Comparison of ENCODE assay signal across 20 cellular contexts in the genomic region with DNA sequence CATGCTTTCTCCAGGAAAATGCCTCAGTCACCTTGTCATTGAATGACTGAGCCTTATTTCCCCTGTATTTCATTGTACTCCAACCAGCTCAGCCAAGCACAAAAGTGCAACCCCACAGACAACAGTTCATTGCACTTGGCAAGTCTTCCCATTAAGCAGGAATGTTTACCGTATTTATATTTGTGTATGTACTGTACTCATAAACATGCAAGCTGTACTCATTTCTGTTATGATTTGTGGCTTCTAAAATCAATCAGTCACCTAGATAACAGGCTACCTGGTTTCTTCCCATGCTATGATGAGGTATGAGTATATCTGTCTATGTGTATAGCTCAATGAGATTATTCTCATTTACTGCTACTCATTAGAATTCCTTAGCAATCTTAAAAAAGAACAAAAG.
DNase-seq lines count a peak whose midpoint lies in the region; ATAC-seq, FAIRE-seq and TF ChIP-seq lines count a peak whose summit lies in the region.
"Had no signal": no experiment of that assay in that cellular context is flagged by ENCODE, and none has a peak within 500 bp of the region (broad histone marks: within the 10 kb centered on the region; RNA-seq: fewer than 3 reads in every experiment).

No MANE protein-coding gene starts in this region.

- no peak for TF ChIP-seq CTCF in MCF 10A (IDR thresholded peaks at IDR 0.05; ENCODE audit: unreplicated experiment)
- TF ChIP-seq CTCF in breast epithelium (IDR thresholded peaks at IDR 0.05): no peak
- no peak for TF ChIP-seq CTCF in bronchial epithelial cell (IDR thresholded peaks at IDR 0.05; ENCODE audit: insufficient read depth, low read length, severe bottlenecking)
- no peak for TF ChIP-seq CTCF in kidney epithelial cell (IDR thresholded peaks at IDR 0.05; ENCODE audit: insufficient read depth, low read length, poor library complexity, severe bottlenecking)
- no peak for TF ChIP-seq CTCF in CD4-positive, alpha-beta T cell (IDR thresholded peaks at IDR 0.05)
- no peak for TF ChIP-seq CTCF in coronary artery (IDR thresholded peaks at IDR 0.05)

- no peaks in the 10 kb centered on the region for H3K36me3 Mint-ChIP-seq in MCF 10A (ENCODE audit: insufficient read depth, unreplicated experiment)
- H3K36me3 Mint-ChIP-seq in CD4-positive, alpha-beta T cell (ENCODE audit: low read depth): no peaks in the 10 kb centered on the region

- H3K36me3 ChIP-seq in breast epithelium (no peaks in the 10 kb centered on the region), bronchial epithelial cell (ENCODE audit: control insufficient read depth, insufficient read depth, low read length) (no peaks in the 10 kb centered on the region), kidney epithelial cell (ENCODE audit: control insufficient read depth, insufficient read depth, low read length) (no peaks in the 10 kb centered on the region)

- POLR2A ChIA-PET in MCF 10A (lab: Yijun Ruan, JAX): interaction anchor here (0.5 to 0.7 kb wide), 3 partner anchors 24 to 1343 kb away, joined by 3 read pairs; no protein-coding TSS in a partner anchor
- POLR2A ChIA-PET in CD4-positive, alpha-beta T cell (lab: Charles Lee): no interaction called here

- H3K4me3 ChIP-seq in breast epithelium (no peak overlapping the region), bronchial epithelial cell (ENCODE audit: low read depth, low read length) (no peak overlapping the region), kidney epithelial cell (ENCODE audit: low read depth, low read length) (no peak overlapping the region), coronary artery (no peak overlapping the region)
- H3K4me3 ChIP-seq: body of pancreas had no signal

- H3K27ac ChIP-seq in breast epithelium (no peak overlapping the region), coronary artery (no peak overlapping the region)
- H3K27ac ChIP-seq in CD4-positive, alpha-beta T cell (ENCODE audit: low read depth, low read length): no peak overlapping the region
- H3K27ac ChIP-seq: body of pancreas, parathyroid adenoma had no signal

- no peak for DNase-seq in MCF 10A (ENCODE audit: unreplicated experiment)
- no peak for DNase-seq in breast epithelium (ENCODE audit: low spot score in 2 of 2)
- DNase-seq in bronchial epithelial cell (ENCODE audit: low read depth): peak; percentile 79
- DNase-seq in kidney epithelial cell (ENCODE audit: low read depth): peak; percentile 63
- no peak for DNase-seq in CD4-positive, alpha-beta T cell
- DNase-seq in NCI-H2171 (lab: John Stamatoyannopoulos, UW): no peak
- DNase-seq in coronary artery (ENCODE audit: low spot score): no peak
- DNase-seq: activated CD8-positive, alpha-beta memory T cell treated with anti-CD3 and anti-CD28 coated beads, Interleukin-2, amount 50 U/mL, for 4 hours; activated naive CD4-positive, alpha-beta T cell treated with Interleukin-2 at 50 U/mL for 16 hours; body of pancreas; COR-L47; NCI-H2029 treated with DMSO at 0.1 percent for 48 hours; RPMI8226; stimulated activated CD4-positive, alpha-beta T cell treated with anti-CD3 and anti-CD28 coated beads, Interleukin-12 subunit alpha, Interleukin-12 subunit beta, amount 100 ng/mL, for 4 hours; T-helper 17 cell had no signal

- CTCF ChIA-PET in MCF 10A (lab: Yijun Ruan, JAX): interaction anchor here (1.1 to 4.6 kb wide), 3 partner anchors 429 to 1306 kb away, joined by 3 to 30 read pairs (median 3); no protein-coding TSS in a partner anchor
- CTCF ChIA-PET in CD4-positive, alpha-beta T cell (lab: Charles Lee): no interaction called here

- H3K4me1 Mint-ChIP-seq in MCF 10A (ENCODE audit: insufficient read depth, unreplicated experiment): peaks cover 25% of the 10 kb centered on the region
- no peaks in the 10 kb centered on the region for H3K4me1 Mint-ChIP-seq in CD4-positive, alpha-beta T cell (ENCODE audit: low read depth)
- H3K4me1 Mint-ChIP-seq: T-helper 17 cell had no signal

- no peaks in the 10 kb centered on the region for H3K27me3 Mint-ChIP-seq in MCF 10A (ENCODE audit: insufficient read depth, unreplicated experiment)
- H3K27me3 Mint-ChIP-seq in CD4-positive, alpha-beta T cell: no peaks in the 10 kb centered on the region

- no peak for ATAC-seq in GM21526 (IDR thresholded peaks at IDR 0.05; ENCODE audit: low FRiP score, unreplicated experiment)
- no peak for ATAC-seq in CD4-positive, alpha-beta T cell (ENCODE audit: poor library complexity)
- ATAC-seq: activated CD4-positive, CD25-positive, alpha-beta regulatory T cell treated with anti-CD3 and anti-CD28 coated beads, Interleukin-2, amount 50 U/mL, for 24 hours; body of pancreas; T-helper 17 cell had no signal

- TF ChIP-seq POLR2A in breast epithelium (IDR thresholded peaks at IDR 0.05): no peak

- H3K27ac Mint-ChIP-seq in MCF 10A (ENCODE audit: low read depth, unreplicated experiment): peak overlapping the region; percentile 82
- H3K27ac Mint-ChIP-seq in CD4-positive, alpha-beta T cell: no peak overlapping the region
- H3K27ac Mint-ChIP-seq: T-helper 17 cell had no signal

- H3K4me3 Mint-ChIP-seq in MCF 10A (ENCODE audit: unreplicated experiment): no peak overlapping the region
- no peak overlapping the region for H3K4me3 Mint-ChIP-seq in CD4-positive, alpha-beta T cell
- H3K4me3 Mint-ChIP-seq: T-helper 17 cell had no signal

- BruUV-seq in MCF 10A (replicated peaks; lab: Mats Ljungman, UMichigan): no TSS peak

- intact Hi-C loops in MCF 10A (cut with micrococcal nuclease): loop anchor here (2.0 to 10.0 kb wide), 3 partner anchors 250 to 466 kb away; no protein-coding TSS in a partner anchor
- intact Hi-C loops in breast epithelium (cut with DNase I; ENCODE audit: low total_unique reads): no loop called here
- intact Hi-C loops in CD4-positive, alpha-beta T cell (cut with DNase I, micrococcal nuclease): no loop called here

- no peak for FAIRE-seq in bronchial epithelial cell (lab: Jason Lieb, UNC)
- FAIRE-seq: A204.1, islet of Langerhans had no signal

- H3K27me3 ChIP-seq in breast epithelium (no peaks in the 10 kb centered on the region), bronchial epithelial cell (ENCODE audit: control insufficient read depth, insufficient read depth, low read length) (no peaks in the 10 kb centered on the region), kidney epithelial cell (ENCODE audit: control insufficient read depth, insufficient read depth, low read length) (no peaks in the 10 kb centered on the region)
- H3K27me3 ChIP-seq in CD4-positive, alpha-beta T cell (ENCODE audit: control insufficient read depth, insufficient read depth, low read length): no peaks in the 10 kb centered on the region
- H3K27me3 ChIP-seq: body of pancreas had no signal

- H3K4me1 ChIP-seq in breast epithelium: no peaks in the 10 kb centered on the region
- H3K4me1 ChIP-seq: body of pancreas, parathyroid adenoma had no signal

- H3K9me3 ChIP-seq in breast epithelium: no peaks in the 10 kb centered on the region
- no peaks in the 10 kb centered on the region for H3K9me3 ChIP-seq in CD4-positive, alpha-beta T cell (ENCODE audit: control insufficient read depth, low read length)
- H3K9me3 ChIP-seq: body of pancreas had no signal

- H3K9me3 Mint-ChIP-seq in MCF 10A (ENCODE audit: unreplicated experiment): no peaks in the 10 kb centered on the region
- no peaks in the 10 kb centered on the region for H3K9me3 Mint-ChIP-seq in CD4-positive, alpha-beta T cell

Comparison
In these comparisons a context has a peak if more than half of its experiments do, and no peak if none do; other contexts are left out.
1. DNase-seq: peak in bronchial epithelial cell (single experiment) and kidney epithelial cell (single experiment); none in MCF 10A (single experiment), breast epithelium (0 of 2), CD4-positive, alpha-beta T cell (0 of 10), NCI-H2171 (single experiment) and coronary artery (single experiment).